Comparison of ENCODE assay signal across 1 cellular context in genomic region chr7:21524680-21525079, GRCh38.
"Had no signal": no experiment of that assay in that cellular context is flagged by ENCODE, and none has a peak within 500 bp of the region (broad histone marks: within the 10 kb centered on the region; RNA-seq: fewer than 3 reads in every experiment).

No MANE protein-coding gene starts in this region.

- H3K9me3 ChIP-seq: MG63 had no signal

- H3K4me3 ChIP-seq: MG63 had no signal

- H3K36me3 ChIP-seq: MG63 had no signal
